Comparison of ENCODE assay signal across 28 cellular contexts in genomic region chr12:24407884-24408283, GRCh38.
"Had no signal": no experiment of that assay in that cellular context is flagged by ENCODE, and none has a peak within 500 bp of the region (broad histone marks: within the 10 kb centered on the region; RNA-seq: fewer than 3 reads in every experiment).

No MANE protein-coding gene starts in this region.

- DNase-seq: activated B cell treated with CpG ODN at 0.5 μM for 24 hours; activated CD4-positive, alpha-beta T cell treated with anti-CD3 and anti-CD28 coated beads for 1 hour; activated CD4-positive, alpha-beta T cell treated with anti-CD3 and anti-CD28 coated beads, Interleukin-2, amount 10 ng/mL, durations not matched to agents 24 days and 14 days; activated CD4-positive, alpha-beta T cell treated with anti-CD3 and anti-CD28 coated beads, Interleukin-2, amount 50 U/mL, for 48 hours; activated CD8-positive, alpha-beta memory T cell treated with anti-CD3 and anti-CD28 coated beads for 24 hours; activated gamma-delta T cell; activated naive CD4-positive, alpha-beta T cell treated with anti-CD3 and anti-CD28 coated beads for 36 hours; activated T-cell treated with anti-CD3 and anti-CD28 coated beads, Interleukin-2, amount 50 U/mL, for 48 hours; amygdala; caudate nucleus; Kasumi-1; MV-4-11; NCI-H1105; NCI-H1436; NCI-H1694 treated with DMSO at 0.1 percent for 48 hours; NCI-H2029 treated with DMSO at 0.1 percent for 48 hours; NCI-H345; NCI-H510A; NCI-H526 treated with DMSO at 0.1 percent for 48 hours; NCI-H82; SHP77; SW 1271; T-helper 9 cell had no signal

- H3K9me3 Mint-ChIP-seq: activated B cell treated with CpG ODN at 0.5 μM for 24 hours; activated CD4-positive, alpha-beta T cell treated with anti-CD3 and anti-CD28 coated beads, Interleukin-2, amount 10 ng/mL, durations not matched to agents 24 days and 14 days; activated naive CD4-positive, alpha-beta T cell treated with anti-CD3 and anti-CD28 coated beads for 36 hours had no signal

- H3K4me1 Mint-ChIP-seq: activated T-helper 17 cell treated with anti-CD3 and anti-CD28 coated beads, Interleukin-2, amount 50 U/mL, for 72 hours had no signal

- H3K27me3 ChIP-seq: SJSA1 had no signal

- H3K9me3 ChIP-seq: SJSA1 had no signal

- H3K36me3 ChIP-seq: SJSA1 had no signal

- ATAC-seq: activated T-helper 17 cell treated with anti-CD3 and anti-CD28 coated beads, Interleukin-2, amount 50 U/mL, for 72 hours; SK-N-SH treated with all-trans-retinoic acid at 6 μM for 48 hours had no signal

- H3K4me3 ChIP-seq: coronary artery, SJSA1 had no signal

- H3K27me3 Mint-ChIP-seq: activated B cell treated with CpG ODN at 0.5 μM for 24 hours; activated T-helper 17 cell treated with anti-CD3 and anti-CD28 coated beads, Interleukin-2, amount 50 U/mL, for 72 hours had no signal

- H3K36me3 Mint-ChIP-seq: activated naive CD8-positive, alpha-beta T cell had no signal

- H3K27ac Mint-ChIP-seq: activated B cell treated with CpG ODN at 0.5 μM for 24 hours; activated CD4-positive, alpha-beta T cell treated with anti-CD3 and anti-CD28 coated beads, Interleukin-2, amount 10 ng/mL, durations not matched to agents 24 days and 14 days; activated naive CD4-positive, alpha-beta T cell treated with anti-CD3 and anti-CD28 coated beads for 36 hours; activated naive CD8-positive, alpha-beta T cell; activated T-helper 17 cell treated with anti-CD3 and anti-CD28 coated beads, Interleukin-2, amount 50 U/mL, for 72 hours had no signal

- H3K4me3 Mint-ChIP-seq: activated CD4-positive, alpha-beta T cell treated with anti-CD3 and anti-CD28 coated beads, Interleukin-2, amount 10 ng/mL, durations not matched to agents 24 days and 14 days; activated naive CD4-positive, alpha-beta T cell treated with anti-CD3 and anti-CD28 coated beads for 36 hours; activated naive CD8-positive, alpha-beta T cell; activated T-helper 17 cell treated with anti-CD3 and anti-CD28 coated beads, Interleukin-2, amount 50 U/mL, for 72 hours had no signal

- H3K27ac ChIP-seq: coronary artery, SJSA1 had no signal
